ENCODE assay signal across 17 cellular contexts in the genomic region with DNA sequence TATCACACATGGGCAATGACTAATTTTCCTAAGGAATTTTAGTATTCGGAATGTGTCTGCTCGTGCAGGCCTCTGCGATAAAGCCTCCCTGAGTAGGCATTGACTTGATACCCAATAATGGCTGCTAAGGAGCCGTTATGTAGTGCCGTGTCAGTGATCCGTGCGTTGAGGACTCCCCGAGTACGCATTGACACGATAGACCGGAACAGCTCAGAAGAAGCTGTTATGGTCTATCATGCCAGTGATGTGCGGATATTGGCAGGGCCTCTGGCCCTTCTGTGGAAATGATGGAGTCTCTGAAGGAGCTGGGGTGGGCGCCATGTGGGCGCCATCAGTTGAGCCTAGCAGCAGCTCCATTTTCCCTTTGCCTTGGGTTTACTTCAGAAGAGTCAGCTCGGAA.
"Had no signal": no experiment of that assay in that cellular context is flagged by ENCODE, and none has a peak within 500 bp of the region (broad histone marks: within the 10 kb centered on the region; RNA-seq: fewer than 3 reads in every experiment).

No MANE protein-coding gene starts in this region.

- H3K27ac ChIP-seq: breast epithelium, heart right ventricle, left ventricle myocardium inferior, neural progenitor cell, ovary, sigmoid colon had no signal

- H3K4me2 ChIP-seq: neural progenitor cell had no signal

- H3K9me3 ChIP-seq: breast epithelium, heart right ventricle, left ventricle myocardium inferior, ovary, sigmoid colon had no signal

- H2AFZ ChIP-seq: neural progenitor cell had no signal

- H3K9me3 Mint-ChIP-seq: activated naive CD8-positive, alpha-beta T cell treated with anti-CD3 and anti-CD28 coated beads for 36 hours; neural progenitor cell; stimulated activated naive CD8-positive, alpha-beta T cell treated with anti-CD3 and anti-CD28 coated beads, Interleukin-15, Interleukin-2, amounts not matched to agents 100 ng/mL and 50 ng/mL, for 24 hours had no signal

- H3K27me3 Mint-ChIP-seq: activated naive CD8-positive, alpha-beta T cell treated with anti-CD3 and anti-CD28 coated beads for 36 hours; stimulated activated naive CD8-positive, alpha-beta T cell treated with anti-CD3 and anti-CD28 coated beads, Interleukin-15, Interleukin-2, amounts not matched to agents 100 ng/mL and 50 ng/mL, for 24 hours had no signal

- H3K4me3 Mint-ChIP-seq: activated naive CD8-positive, alpha-beta T cell treated with anti-CD3 and anti-CD28 coated beads for 36 hours; neural progenitor cell; stimulated activated naive CD8-positive, alpha-beta T cell treated with anti-CD3 and anti-CD28 coated beads, Interleukin-15, Interleukin-2, amounts not matched to agents 100 ng/mL and 50 ng/mL, for 24 hours had no signal

- FAIRE-seq: endothelial cell of umbilical vein, urothelium cell line had no signal

- H3K36me3 ChIP-seq: breast epithelium, ovary, sigmoid colon had no signal

- H3K4me1 ChIP-seq: breast epithelium had no signal

- H3K9ac ChIP-seq: neural progenitor cell had no signal

- ATAC-seq: heart right ventricle had no signal

- H3K27me3 ChIP-seq: breast epithelium, heart right ventricle, neural progenitor cell, ovary, sigmoid colon had no signal

- DNase-seq: activated CD4-positive, alpha-beta T cell treated with anti-CD3 and anti-CD28 coated beads for 48 hours; activated gamma-delta T cell treated with Interleukin-2 at 50 U/mL for 16 hours; activated naive CD8-positive, alpha-beta T cell treated with anti-CD3 and anti-CD28 coated beads for 36 hours; anterior cingulate cortex; foreskin melanocyte; heart right ventricle; islet precursor cell; left ventricle myocardium inferior; ovary; sigmoid colon; stimulated activated CD4-positive, alpha-beta T cell treated with anti-CD3 and anti-CD28 coated beads, Interleukin-12 subunit alpha, Interleukin-12 subunit beta, amount 100 ng/mL, for 4 hours; T-helper 1 cell had no signal

- H3K4me3 ChIP-seq: breast epithelium, heart right ventricle, left ventricle myocardium inferior, neural progenitor cell, ovary, sigmoid colon had no signal

- H3K27ac Mint-ChIP-seq: activated naive CD8-positive, alpha-beta T cell treated with anti-CD3 and anti-CD28 coated beads for 36 hours; neural progenitor cell; stimulated activated naive CD8-positive, alpha-beta T cell treated with anti-CD3 and anti-CD28 coated beads, Interleukin-15, Interleukin-2, amounts not matched to agents 100 ng/mL and 50 ng/mL, for 24 hours had no signal
